In the genomic region with DNA sequence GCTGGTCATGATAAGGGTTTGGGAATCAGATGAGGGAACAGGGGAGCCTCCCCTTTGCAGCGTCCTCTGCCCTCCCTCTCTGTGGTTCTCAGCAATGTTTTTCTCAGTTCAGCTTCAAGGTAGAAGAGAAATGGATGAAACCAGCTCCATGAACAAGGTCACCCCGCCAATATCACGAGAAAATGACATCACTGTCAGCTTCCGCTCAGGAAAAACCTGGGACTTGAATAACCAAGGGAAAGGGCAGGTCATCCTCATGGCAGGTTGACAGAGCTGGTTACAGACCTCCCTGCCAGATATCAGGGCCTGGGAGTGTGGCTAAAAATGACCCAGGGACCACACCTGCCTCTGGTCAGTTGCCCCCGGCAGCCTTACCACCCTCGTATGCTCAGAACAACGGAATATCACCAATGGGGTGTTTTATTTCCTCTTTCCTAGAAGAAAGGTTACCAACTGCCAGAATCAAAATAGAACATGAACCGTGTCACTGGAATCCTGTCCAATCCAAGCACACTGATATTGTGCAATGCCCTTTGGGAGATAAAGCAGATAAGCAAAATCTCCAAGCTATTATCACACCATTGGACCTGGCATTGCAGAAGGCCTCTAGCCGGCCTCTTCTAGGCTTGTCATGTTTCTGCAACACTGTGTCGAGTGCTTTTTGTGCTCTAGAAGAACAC, we compare ENCODE assay signal across 15 cellular contexts. TPM values are rescaled to one million over a fixed set of nuclear protein-coding genes. Genes with fewer than 3 reads are reported as not detected.
A peak's percentile ranks its signal among the peaks of the same experiment; 100 is the strongest.
DNase-seq lines count a peak whose midpoint lies in the region; ATAC-seq, FAIRE-seq and TF ChIP-seq lines count a peak whose summit lies in the region.
"Had no signal": no experiment of that assay in that cellular context is flagged by ENCODE, and none has a peak within 500 bp of the region (broad histone marks: within the 10 kb centered on the region; RNA-seq: fewer than 3 reads in every experiment).

No MANE protein-coding gene starts in this region.

- POLR2A ChIA-PET in IMR-90 (lab: Charles Lee; ENCODE audit: unreplicated experiment): no interaction called here

- peaks cover 15% of the 10 kb centered on the region for H3K9me1 ChIP-seq in IMR-90 (ENCODE audit: insufficient read depth, low read length)

- H3K56ac ChIP-seq in IMR-90 (ENCODE audit: extremely low read depth, insufficient read depth, low read length): no peak overlapping the region

- H2AK5ac ChIP-seq in IMR-90 (ENCODE audit: low read depth, low read length): peak overlapping the region; percentile 42; the same call in 1 of the 2 replicates

- peak overlapping the region; percentile 18 for H4K5ac ChIP-seq in IMR-90 (ENCODE audit: low read depth, low read length)

- H3K9ac ChIP-seq in IMR-90 (ENCODE audit: low read depth, low read length) (no peak overlapping the region), skeletal muscle satellite cell (ENCODE audit: low read depth, low read length) (no peak overlapping the region)

- H3K79me1 ChIP-seq in IMR-90 (ENCODE audit: low read depth in 1 of 2, low read length in 2 of 2): no peaks in the 10 kb centered on the region

- WGBS in IMR-90 (ENCODE audit: extremely low coverage in 2 of 2, insufficient read length in 1 of 2), 2 experiments: 90% methylated on average over 2 of the region's 10 CpGs; no CpG with 5 or more reads in 1 of the 2 experiments

- ATAC-seq in IMR-90 (ENCODE audit: low read depth) (no peak), left ventricle myocardium superior (peak; percentile 85), GM18868 (IDR thresholded peaks at IDR 0.05; ENCODE audit: unreplicated experiment) (no peak)
- ATAC-seq: activated CD8-positive, alpha-beta memory T cell treated with anti-CD3 and anti-CD28 coated beads, Interleukin-2, amount 10 ng/mL, durations not matched to agents 7 days and 5 days; naive thymus-derived CD8-positive, alpha-beta T cell had no signal

- peak overlapping the region; percentile 86 for H2BK20ac ChIP-seq in IMR-90 (ENCODE audit: low read depth, low read length)

- intact Hi-C loops in IMR-90 (cut with micrococcal nuclease): loop anchor here (5.0 kb wide), 2 partner anchors 448 to 718 kb away; partner anchors contain the start of gene CCDC174
- intact Hi-C loops in left ventricle myocardium superior (cut with micrococcal nuclease): loop anchor here (5.0 kb wide), 1 partner anchor 263 kb away; no protein-coding TSS in a partner anchor

- H3K36me3 ChIP-seq in IMR-90 (ENCODE audit: control insufficient read depth, insufficient read depth, low read length) (no peaks in the 10 kb centered on the region), skeletal muscle satellite cell (ENCODE audit: insufficient read depth, low read length) (no peaks in the 10 kb centered on the region)
- H3K36me3 ChIP-seq: uterus had no signal

- CTCF ChIA-PET in IMR-90 (lab: Yijun Ruan, JAX): interaction anchor here (1.3 to 3.3 kb wide), 5 partner anchors 31 to 345 kb away, joined by 4 to 28 read pairs (median 15); no protein-coding TSS in a partner anchor

- H3K18ac ChIP-seq in IMR-90 (ENCODE audit: low read depth, low read length): peak overlapping the region; percentile 79

- H2AK9ac ChIP-seq in IMR-90 (replicated peaks; ENCODE audit: low read depth, low read length, poor library complexity): no peak overlapping the region

- H3K4me2 ChIP-seq in IMR-90 (ENCODE audit: low read depth, low read length) (no peak overlapping the region), skeletal muscle satellite cell (ENCODE audit: low read length) (peak overlapping the region; percentile 14)

- H3K4me1 ChIP-seq in IMR-90 (ENCODE audit: control insufficient read depth, insufficient read depth, low read length) (peaks cover 36% of the 10 kb centered on the region), skeletal muscle satellite cell (ENCODE audit: control insufficient read depth, insufficient read depth, low read length) (peaks cover 41% of the 10 kb centered on the region)

- TF ChIP-seq CTCF in IMR-90 (conservative IDR thresholded peaks at IDR 0.05; ENCODE audit: low read depth, low read length) (no peak), D721Med (IDR thresholded peaks at IDR 0.05; ENCODE audit: insufficient read depth, missing control alignments) (no peak)

- dilution Hi-C loops in IMR-90 (cut with HindIII; ENCODE audit: low sequenced_read_pairs, unreplicated experiment): no loop called here

- H3K4me3 ChIP-seq in IMR-90 (ENCODE audit: insufficient read depth, low read depth, low read length) (no peak overlapping the region), skeletal muscle satellite cell (ENCODE audit: low read length) (no peak overlapping the region)
- H3K4me3 ChIP-seq: uterus had no signal

- H3K9me3 ChIP-seq in IMR-90 (ENCODE audit: control insufficient read depth, insufficient read depth, low read length) (no peaks in the 10 kb centered on the region), skeletal muscle satellite cell (replicated peaks; ENCODE audit: low read length) (no peaks in the 10 kb centered on the region)
- H3K9me3 ChIP-seq: uterus had no signal

- TF ChIP-seq RAD21 in IMR-90 (IDR thresholded peaks at IDR 0.05; ENCODE audit: low read length): no peak

- DNase-seq in IMR-90 (peak; percentile 71), UCSD-AML1 (lab: John Stamatoyannopoulos, UW; ENCODE audit: unreplicated experiment) (peak; percentile 50), left ventricle myocardium superior (no peak), D721Med (ENCODE audit: insufficient read length, low spot score) (no peak), RKO (ENCODE audit: low spot score) (no peak), NCI-H2029 treated with DMSO at 0.1 percent for 48 hours (lab: John Stamatoyannopoulos, UW) (no peak)
- DNase-seq: activated CD8-positive, alpha-beta memory T cell treated with anti-CD3 and anti-CD28 coated beads, Interleukin-2, amount 10 ng/mL, durations not matched to agents 7 days and 5 days; H7; naive thymus-derived CD8-positive, alpha-beta T cell; NCI-H2081; stimulated activated CD4-positive, alpha-beta T cell treated with anti-CD3 and anti-CD28 coated beads, Interleukin-4, amount 100 ng/mL, for 24 hours had no signal

- no peak for TF ChIP-seq POLR2A in IMR-90 (IDR thresholded peaks at IDR 0.05; ENCODE audit: low read depth, low read length)

- H2BK15ac ChIP-seq in IMR-90 (ENCODE audit: low read depth, low read length): peak overlapping the region; percentile 80; the same call in 2 of the 3 replicates

- peak overlapping the region; percentile 83 for H2BK120ac ChIP-seq in IMR-90 (ENCODE audit: low read depth, low read length)

- no TSS peak for BruUV-seq in IMR-90 (replicated peaks; lab: Mats Ljungman, UMichigan)

- no peaks in the 10 kb centered on the region for H4K20me1 ChIP-seq in IMR-90 (ENCODE audit: insufficient read depth, low read length)

- H3K14ac ChIP-seq in IMR-90 (replicated peaks; ENCODE audit: low read depth, low read length): peak overlapping the region; percentile 43

- H3K27ac ChIP-seq in IMR-90 (ENCODE audit: insufficient read depth, low read length): peak overlapping the region; percentile 36; the same call in 1 of the 2 replicates

- H2AFZ ChIP-seq in IMR-90 (replicated peaks; ENCODE audit: low read length, poor library complexity): peak overlapping the region; percentile 48

- FAIRE-seq in D721Med (lab: Jason Lieb, UNC): no peak
- FAIRE-seq: bronchial epithelial cell had no signal

- peak overlapping the region; percentile 21 for H2BK5ac ChIP-seq in IMR-90 (ENCODE audit: low read depth, low read length, poor library complexity, severe bottlenecking)

- peak overlapping the region in 1 of 2 experiments; percentile 62; a peak in 2 of 4 replicates for H4K8ac ChIP-seq in IMR-90 (ENCODE audit: low read depth in 2 of 2, low read length in 2 of 2)

- H3K27me3 ChIP-seq in IMR-90 (ENCODE audit: control insufficient read depth, insufficient read depth, low read length) (no peaks in the 10 kb centered on the region), skeletal muscle satellite cell (ENCODE audit: control insufficient read depth, insufficient read depth, low read length) (no peaks in the 10 kb centered on the region)
- H3K27me3 ChIP-seq: uterus had no signal

- H3K23ac ChIP-seq in IMR-90 (ENCODE audit: low read depth, low read length): peak overlapping the region; percentile 36; the same call in 1 of the 2 replicates

- peak overlapping the region; percentile 79 for H3K4ac ChIP-seq in IMR-90 (ENCODE audit: low read depth, low read length)

- in situ Hi-C loops in IMR-90 (cut with MboI; ENCODE audit: low sequenced_read_pairs): loop anchor here (5.0 to 10.0 kb wide), 2 partner anchors 258 to 340 kb away; partner anchors contain the start of gene GRIP2

- H4K91ac ChIP-seq in IMR-90 (ENCODE audit: insufficient read depth, low read depth, low read length): peak overlapping the region; percentile 35

TF ChIP-seq in IMR-90, 13 proteins besides CTCF, POLR2A, EP300 and RAD21:
- TF ChIP-seq CHD1 (IDR thresholded peaks at IDR 0.05; ENCODE audit: low read depth, low read length) (no peak), CEBPB (IDR thresholded peaks at IDR 0.05; ENCODE audit: low read depth, low read length) (peak; percentile 99), FOS (IDR thresholded peaks at IDR 0.05; ENCODE audit: low read depth, low read length) (no peak), BHLHE40 (IDR thresholded peaks at IDR 0.05; ENCODE audit: low read depth, low read length) (no peak)

RNA-seq across cellular contexts. Expression of gene LSM3, which starts 26.1 kb away (rescaled TPM):
- total RNA-seq in IMR-90 (2012; rRNA removed) (3.4 and 14.2 TPM in 2 replicates), left ventricle myocardium superior (15.7 TPM)
- polyA plus RNA-seq in IMR-90 (2012; rRNA removed): 10.0 and 11.5 TPM in 2 replicates
- polyA plus RNA-seq in IMR-90 (2012; cell fraction: cytosol; rRNA removed): 0.87 and 1.00 TPM in 2 replicates
- 0.20 and 1.8 TPM in 2 replicates for polyA plus RNA-seq in IMR-90 (2012; cell fraction: nucleus; rRNA removed; ENCODE audit: low replicate concordance)
- total RNA-seq in skeletal muscle satellite cell (2012; rRNA removed): 9.4 and 10.6 TPM in 2 replicates

RNA-seq across cellular contexts. Expression of gene XPC, which starts 26.3 kb away (rescaled TPM):
- total RNA-seq in IMR-90 (2012; rRNA removed) (40.5 and 48.8 TPM in 2 replicates), left ventricle myocardium superior (7.9 TPM)
- 27.6 and 30.9 TPM in 2 replicates for polyA plus RNA-seq in IMR-90 (2012; rRNA removed)
- polyA plus RNA-seq in IMR-90 (2012; cell fraction: cytosol; rRNA removed): 17.6 and 18.4 TPM in 2 replicates
- polyA plus RNA-seq in IMR-90 (2012; cell fraction: nucleus; rRNA removed; ENCODE audit: low replicate concordance): 62.0 and 94.0 TPM in 2 replicates
- 19.9 and 31.9 TPM in 2 replicates for total RNA-seq in skeletal muscle satellite cell (2012; rRNA removed)

Comparison
In these comparisons a context has a peak if more than half of its experiments do, and no peak if none do; other contexts are left out.
1. DNase-seq: peak in IMR-90 (single experiment) and UCSD-AML1 (single experiment); none in left ventricle myocardium superior (single experiment), D721Med (single experiment), RKO (single experiment) and NCI-H2029 treated with DMSO at 0.1 percent for 48 hours (single experiment).